ENCODE assay signal across 9 cellular contexts in the genomic region with DNA sequence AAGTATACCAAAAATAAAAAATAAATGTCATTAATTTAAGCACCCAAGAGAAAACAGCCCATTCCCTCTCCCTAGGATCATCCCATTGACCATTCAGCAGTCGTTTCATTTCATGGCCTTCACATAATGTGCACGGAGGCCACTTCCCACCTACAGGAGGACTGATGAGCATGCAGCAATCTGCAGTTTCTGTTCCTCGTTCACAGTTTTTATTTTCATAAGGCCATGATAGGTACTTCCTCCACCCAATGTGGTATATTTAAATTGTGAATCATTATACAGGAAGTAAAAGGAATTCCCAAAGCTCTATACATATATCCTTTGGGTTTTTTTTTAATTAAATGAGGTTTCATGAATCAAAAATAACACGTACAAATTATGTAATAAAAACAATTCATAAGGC. TPM values are rescaled to one million over a fixed set of nuclear protein-coding genes. Genes with fewer than 3 reads are reported as not detected.
A peak's percentile ranks its signal among the peaks of the same experiment; 100 is the strongest.
DNase-seq lines count a peak whose midpoint lies in the region; ATAC-seq, FAIRE-seq and TF ChIP-seq lines count a peak whose summit lies in the region.
"Had no signal": no experiment of that assay in that cellular context is flagged by ENCODE, and none has a peak within 500 bp of the region (broad histone marks: within the 10 kb centered on the region; RNA-seq: fewer than 3 reads in every experiment).

No MANE protein-coding gene starts in this region.

- H3K36me3 ChIP-seq in SK-N-SH (replicated peaks in 1 of 2; ENCODE audit: control insufficient read depth in 1 of 2, insufficient read depth in 2 of 2, low read length in 1 of 2) (no peaks in the 10 kb centered on the region), kidney (ENCODE audit: control insufficient read depth in 1 of 2, insufficient read depth in 2 of 2, low read length in 2 of 2) (no peaks in the 10 kb centered on the region), aorta (ENCODE audit: control insufficient read depth in 1 of 2, insufficient read depth in 2 of 2, low read length in 1 of 2) (no peaks in the 10 kb centered on the region)

- TF ChIP-seq CTCF in SK-N-SH (IDR thresholded peaks at IDR 0.05) = peak; percentile 40; the same call in 1 of the 2 replicates
- TF ChIP-seq CTCF in kidney (IDR thresholded peaks at IDR 0.05; ENCODE audit: borderline replicate concordance, extremely low read depth, insufficient read depth) = peak; percentile 17

- H3K79me2 ChIP-seq in SK-N-SH (ENCODE audit: insufficient read depth) = no peaks in the 10 kb centered on the region

- no peaks in the 10 kb centered on the region for H3K9me2 ChIP-seq in SK-N-SH

- H3K27me3 ChIP-seq in SK-N-SH (ENCODE audit: insufficient read depth) = no peaks in the 10 kb centered on the region
- H3K27me3 ChIP-seq in aorta (ENCODE audit: control insufficient read depth in 1 of 2, insufficient read depth in 2 of 2, low read length in 1 of 2) = no peaks in the 10 kb centered on the region

- CTCF ChIA-PET in SK-N-SH (lab: Yijun Ruan, JAX) = no interaction called here

- intact Hi-C loops in Right ventricle myocardium inferior (cut with DNase I) (loop anchor here (2.0 kb wide), 1 partner anchor 40 kb away; no protein-coding TSS in a partner anchor), cardiac septum (cut with DNase I) (loop anchor here (5.0 kb wide), 1 partner anchor 35 kb away; no protein-coding TSS in a partner anchor), kidney (cut with DNase I) (no loop called here), aorta (cut with DNase I) (no loop called here)

- peaks cover 0 to 4% of the 10 kb centered on the region in 2 experiments; a peak in 3 of 4 replicates for H3K4me1 ChIP-seq in SK-N-SH (ENCODE audit: control insufficient read depth in 1 of 2, insufficient read depth in 2 of 2, low read depth in 1 of 2, low read length in 1 of 2)
- H3K4me1 ChIP-seq in kidney (ENCODE audit: control insufficient read depth in 1 of 2, insufficient read depth in 1 of 2, low read depth in 1 of 2, low read length in 2 of 2) = peaks cover 2 to 12% of the 10 kb centered on the region in 2 donors
- peaks cover 2 to 6% of the 10 kb centered on the region in 2 donors for H3K4me1 ChIP-seq in aorta (ENCODE audit: control insufficient read depth in 1 of 2, insufficient read depth in 2 of 2, low read length in 2 of 2)

- H3K9ac ChIP-seq in SK-N-SH (no peak overlapping the region), kidney (ENCODE audit: low read length in 2 of 2) (no peak overlapping the region)

- DNase-seq in Right ventricle myocardium inferior (ENCODE audit: missing footprints) (no peak), cardiac septum (ENCODE audit: low spot score) (no peak), SK-N-SH (no peak), kidney (no peak), aorta (no peak), DMS79 (lab: John Stamatoyannopoulos, UW) (no peak), DMS114 treated with DMSO at 0.1 percent for 48 hours (lab: John Stamatoyannopoulos, UW; ENCODE audit: unreplicated experiment) (no peak)
- DNase-seq: CD4-positive, CD25-positive, alpha-beta regulatory T cell had no signal

- H3K27ac ChIP-seq in SK-N-SH (ENCODE audit: low read depth in 2 of 2, low read length in 1 of 2) (peak overlapping the region; percentile 60 to 63), kidney (ENCODE audit: low read depth in 2 of 2, low read length in 2 of 2) (peak overlapping the region in 1 of 2 donors; percentile 5), aorta (ENCODE audit: low read depth in 1 of 2, low read length in 2 of 2) (peak overlapping the region in 1 of 2 donors; percentile 95)

- no peaks in the 10 kb centered on the region for H4K20me1 ChIP-seq in SK-N-SH (ENCODE audit: insufficient read depth)

- TF ChIP-seq RAD21 in SK-N-SH (IDR thresholded peaks at IDR 0.05; ENCODE audit: low read length) = no peak

- TF ChIP-seq EP300 in SK-N-SH (IDR thresholded peaks at IDR 0.05; ENCODE audit: borderline replicate concordance in 1 of 2, low read depth in 1 of 2, low read length in 1 of 2) = no peak

- H3K4me2 ChIP-seq in SK-N-SH = peak overlapping the region; percentile 24

- H3K9me3 ChIP-seq in SK-N-SH = no peaks in the 10 kb centered on the region
- H3K9me3 ChIP-seq in kidney (ENCODE audit: control insufficient read depth in 1 of 2, low read length in 2 of 2) = no peaks in the 10 kb centered on the region
- no peaks in the 10 kb centered on the region for H3K9me3 ChIP-seq in aorta (ENCODE audit: control insufficient read depth, low read length)

- H3F3A ChIP-seq in SK-N-SH (replicated peaks; ENCODE audit: insufficient read depth) = peaks cover 15% of the 10 kb centered on the region

- FAIRE-seq in kidney (lab: Jason Lieb, UNC) = no peak

- ATAC-seq in Right ventricle myocardium inferior (peak; percentile 69), HG03108 (IDR thresholded peaks at IDR 0.05; ENCODE audit: unreplicated experiment) (peak; percentile 99), aorta (ENCODE audit: low FRiP score) (peak; percentile 72)

- no peak overlapping the region for H2AFZ ChIP-seq in SK-N-SH (ENCODE audit: low read depth)

- WGBS in SK-N-SH (ENCODE audit: low lambda C conversion rate) = 50% methylated on average over 4 of the region's 4 CpGs
- 12 to 14% methylated on average over 4 of the region's 4 CpGs for WGBS in aorta, 2 donors

- POLR2A ChIA-PET in SK-N-SH (lab: Yijun Ruan, JAX) = no interaction called here

- H3K4me3 ChIP-seq in SK-N-SH (ENCODE audit: low read depth in 2 of 2, low read length in 1 of 2) = no peak overlapping the region
- H3K4me3 ChIP-seq in kidney (ENCODE audit: low read length in 2 of 2) = no peak overlapping the region
- H3K4me3 ChIP-seq in aorta (ENCODE audit: low read length in 2 of 2) = no peak overlapping the region

TF ChIP-seq in SK-N-SH, 30 proteins besides CTCF, POLR2A, EP300 and RAD21:
- no peak for TF ChIP-seq USF2 (IDR thresholded peaks at IDR 0.05; ENCODE audit: borderline replicate concordance, low read depth, low read length)
- TF ChIP-seq, protein P1, sequence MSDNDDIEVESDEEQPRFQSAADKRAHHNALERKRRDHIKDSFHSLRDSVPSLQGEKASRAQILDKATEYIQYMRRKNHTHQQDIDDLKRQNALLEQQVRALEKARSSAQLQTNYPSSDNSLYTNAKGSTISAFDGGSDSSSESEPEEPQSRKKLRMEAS (IDR thresholded peaks at IDR 0.05; ENCODE audit: low read depth) = no peak
- no peak for TF ChIP-seq RFX5 (IDR thresholded peaks at IDR 0.05; ENCODE audit: low read length)
- no peak for TF ChIP-seq USF1 (IDR thresholded peaks at IDR 0.05; ENCODE audit: borderline replicate concordance, low read depth)
- TF ChIP-seq TCF12 (IDR thresholded peaks at IDR 0.05) = no peak
- TF ChIP-seq IRF3 (IDR thresholded peaks at IDR 0.05; ENCODE audit: low read depth, low read length) = no peak
- TF ChIP-seq SIN3A (IDR thresholded peaks at IDR 0.05; ENCODE audit: borderline replicate concordance, low read depth, low read length) = no peak
- no peak for TF ChIP-seq MEF2A (IDR thresholded peaks at IDR 0.05; ENCODE audit: borderline replicate concordance, low read depth)
- no peak for TF ChIP-seq TAF1 (IDR thresholded peaks at IDR 0.05; ENCODE audit: borderline replicate concordance, low read depth, low read length)
- no peak for TF ChIP-seq GABPA (IDR thresholded peaks at IDR 0.05; ENCODE audit: low read depth)
- TF ChIP-seq PBX3 (IDR thresholded peaks at IDR 0.05) = no peak
- TF ChIP-seq FOXJ3 (CRISPR knock-in tag; IDR thresholded peaks at IDR 0.05) = no peak
- no peak for TF ChIP-seq ELF1 (IDR thresholded peaks at IDR 0.05)

RNA-seq across cellular contexts. Expression of gene SLC44A3, which starts 27.7 kb away (rescaled TPM):
- 6.5 TPM for total RNA-seq in Right ventricle myocardium inferior
- 2.7 TPM for total RNA-seq in cardiac septum
- 2.6 and 4.4 TPM in 2 replicates for polyA plus RNA-seq in SK-N-SH (2012; rRNA removed)
- 3.8 and 4.0 TPM in 2 replicates for polyA plus RNA-seq in SK-N-SH (2012; cell fraction: cytosol; rRNA removed)
- 2.8 and 4.4 TPM in 2 replicates for polyA plus RNA-seq in SK-N-SH (2012; cell fraction: nucleus; rRNA removed)
- 49.6 TPM for total RNA-seq in kidney
- polyA plus RNA-seq in kidney (ENCODE audit: insufficient read depth, low read depth, low replicate concordance) = 35.2 TPM
- total RNA-seq in aorta = 1 to 10 TPM; 3.3 to 7.2 TPM
- polyA plus RNA-seq in aorta = 1 to 10 TPM; 2.3 to 5.3 TPM
- total RNA-seq: CD4-positive, CD25-positive, alpha-beta regulatory T cell had no signal
- polyA plus RNA-seq: CD4-positive, CD25-positive, alpha-beta regulatory T cell had no signal

Comparison
In these comparisons a context has a peak if more than half of its experiments do, and no peak if none do; other contexts are left out.
1. intact Hi-C loops: an anchor here in Right ventricle myocardium inferior (2.0 kb wide) and cardiac septum (5.0 kb wide); none called in kidney and aorta.